ENCODE assay signal across 11 cellular contexts in the genomic region with DNA sequence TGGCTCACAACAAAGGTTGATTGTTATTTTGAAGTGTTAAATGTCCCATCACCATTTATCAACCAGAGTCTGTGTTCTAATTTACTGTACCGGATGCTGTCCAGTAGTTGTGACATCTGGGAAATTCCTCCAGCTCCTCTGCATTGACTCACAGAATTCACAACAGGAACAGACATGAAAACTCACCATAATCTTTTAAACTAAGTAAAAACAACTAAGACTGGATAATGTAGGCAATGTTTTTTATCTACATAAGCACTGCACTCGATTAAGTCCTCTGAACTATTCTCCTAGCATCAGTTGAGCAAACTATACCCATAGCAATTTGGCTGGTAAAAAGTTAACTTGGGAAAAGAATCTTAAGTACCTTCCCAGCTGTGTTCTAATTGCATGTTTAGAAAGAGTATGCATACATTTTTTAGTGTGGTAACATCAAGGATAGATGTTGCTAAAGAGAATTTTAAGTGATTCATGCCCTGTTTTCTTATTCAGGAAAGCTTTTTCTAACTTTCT. TPM values are rescaled to one million over a fixed set of nuclear protein-coding genes. Genes with fewer than 3 reads are reported as not detected.
DNase-seq lines count a peak whose midpoint lies in the region; ATAC-seq and TF ChIP-seq lines count a peak whose summit lies in the region.
"Had no signal": no experiment of that assay in that cellular context is flagged by ENCODE, and none has a peak within 500 bp of the region (broad histone marks: within the 10 kb centered on the region; RNA-seq: fewer than 3 reads in every experiment).

No MANE protein-coding gene starts in this region.

- no peaks in the 10 kb centered on the region for H3K36me3 Mint-ChIP-seq in stimulated activated naive CD8-positive, alpha-beta T cell treated with anti-CD3 and anti-CD28 coated beads, Interleukin-15, Interleukin-2, amounts not matched to agents 100 ng/mL and 50 ng/mL, for 24 hours (ENCODE audit: low read depth)
- H3K36me3 Mint-ChIP-seq in WTC11: no peaks in the 10 kb centered on the region
- H3K36me3 Mint-ChIP-seq: CD14-positive monocyte had no signal

- H3K9me3 Mint-ChIP-seq in stimulated activated naive CD8-positive, alpha-beta T cell treated with anti-CD3 and anti-CD28 coated beads, Interleukin-15, Interleukin-2, amounts not matched to agents 100 ng/mL and 50 ng/mL, for 24 hours: peaks cover 4% of the 10 kb centered on the region
- H3K9me3 Mint-ChIP-seq in WTC11: peaks cover 6% of the 10 kb centered on the region

- no peaks in the 10 kb centered on the region for H3K27me3 Mint-ChIP-seq in stimulated activated naive CD8-positive, alpha-beta T cell treated with anti-CD3 and anti-CD28 coated beads, Interleukin-15, Interleukin-2, amounts not matched to agents 100 ng/mL and 50 ng/mL, for 24 hours
- H3K27me3 Mint-ChIP-seq in WTC11 (ENCODE audit: low read depth): no peaks in the 10 kb centered on the region

- ATAC-seq in stimulated activated naive CD8-positive, alpha-beta T cell treated with anti-CD3 and anti-CD28 coated beads, Interleukin-15, Interleukin-2, amounts not matched to agents 100 U/mL and 50 U/mL, for 24 hours: no peak
- ATAC-seq in WTC11 (no peak), GM18498 (IDR thresholded peaks at IDR 0.05; ENCODE audit: unreplicated experiment) (no peak)
- ATAC-seq: K562 had no signal

- DNase-seq in stimulated activated naive CD8-positive, alpha-beta T cell treated with anti-CD3 and anti-CD28 coated beads, Interleukin-15, Interleukin-2, amounts not matched to agents 100 U/mL and 50 U/mL, for 24 hours: no peak
- peak; percentile 65 for DNase-seq in astrocyte of the spinal cord (ENCODE audit: low read depth, low spot score)
- DNase-seq in kidney tubule cell (ENCODE audit: low spot score): peak; percentile 75
- no peak for DNase-seq in NOMO-1 treated with DMSO at 0.1 percent for 48 hours (lab: John Stamatoyannopoulos, UW; ENCODE audit: unreplicated experiment)
- no peak for DNase-seq in WTC11 (ENCODE audit: low spot score)
- DNase-seq in stimulated activated CD8-positive, alpha-beta memory T cell treated with anti-CD3 and anti-CD28 coated beads, Interleukin-4, amount 100 ng/mL, for 48 hours: no peak
- DNase-seq: PC-9 had no signal

- in situ Hi-C loops in astrocyte of the spinal cord (cut with HindIII; ENCODE audit: low sequenced_read_pairs): no loop called here

- H3K4me3 Mint-ChIP-seq in stimulated activated naive CD8-positive, alpha-beta T cell treated with anti-CD3 and anti-CD28 coated beads, Interleukin-15, Interleukin-2, amounts not matched to agents 100 ng/mL and 50 ng/mL, for 24 hours: no peak overlapping the region
- H3K4me3 Mint-ChIP-seq in WTC11: no peak overlapping the region
- H3K4me3 Mint-ChIP-seq: CD14-positive monocyte had no signal

- POLR2A ChIA-PET in WTC11 (lab: Charles Lee): no interaction called here

- TF ChIP-seq CTCF in astrocyte of the spinal cord (IDR thresholded peaks at IDR 0.05; ENCODE audit: low read depth, low read length) (no peak), WTC11 (IDR thresholded peaks at IDR 0.05) (no peak)

- peak overlapping the region; percentile 90 for H3K27ac Mint-ChIP-seq in stimulated activated naive CD8-positive, alpha-beta T cell treated with anti-CD3 and anti-CD28 coated beads, Interleukin-15, Interleukin-2, amounts not matched to agents 100 ng/mL and 50 ng/mL, for 24 hours
- H3K27ac Mint-ChIP-seq in WTC11: no peak overlapping the region
- H3K27ac Mint-ChIP-seq: CD14-positive monocyte had no signal

- no peak overlapping the region for H3K4me3 ChIP-seq in astrocyte of the spinal cord (ENCODE audit: low read depth, low read length)
- H3K4me3 ChIP-seq: K562, PC-9 had no signal

- CTCF ChIA-PET in WTC11 (lab: Charles Lee): interaction anchor here (1.1 kb wide), 1 partner anchor 150 kb away, joined by 3 read pairs; no protein-coding TSS in a partner anchor

- H3K4me1 Mint-ChIP-seq in stimulated activated naive CD8-positive, alpha-beta T cell treated with anti-CD3 and anti-CD28 coated beads, Interleukin-15, Interleukin-2, amounts not matched to agents 100 ng/mL and 50 ng/mL, for 24 hours (ENCODE audit: low read depth): peaks cover 62% of the 10 kb centered on the region
- H3K4me1 Mint-ChIP-seq in WTC11: peaks cover 9% of the 10 kb centered on the region

TF ChIP-seq in WTC11, 78 proteins besides CTCF, POLR2A, EP300 and RAD21 (continues in another document):
- no peak for TF ChIP-seq ATF2 (CRISPR knock-in tag; IDR thresholded peaks at IDR 0.05; ENCODE audit: borderline replicate concordance, low read depth)
- TF ChIP-seq KAT7 (CRISPR knock-in tag; IDR thresholded peaks at IDR 0.05; ENCODE audit: borderline replicate concordance): no peak
- TF ChIP-seq ESRRA (CRISPR knock-in tag; IDR thresholded peaks at IDR 0.05; ENCODE audit: borderline replicate concordance): no peak
- no peak for TF ChIP-seq NR3C1 (CRISPR knock-in tag; conservative IDR thresholded peaks at IDR 0.05; ENCODE audit: low read depth)
- no peak for TF ChIP-seq JUN (CRISPR knock-in tag; IDR thresholded peaks at IDR 0.05)
- TF ChIP-seq ATF1 (CRISPR knock-in tag; IDR thresholded peaks at IDR 0.05): no peak
- no peak for TF ChIP-seq RELA (CRISPR knock-in tag; IDR thresholded peaks at IDR 0.05; ENCODE audit: borderline replicate concordance)
- TF ChIP-seq MXD4 (CRISPR knock-in tag; IDR thresholded peaks at IDR 0.05; ENCODE audit: borderline replicate concordance): no peak
- no peak for TF ChIP-seq ATF3 (CRISPR knock-in tag; conservative IDR thresholded peaks at IDR 0.05)
- TF ChIP-seq ATF6 (CRISPR knock-in tag; IDR thresholded peaks at IDR 0.05): no peak
- TF ChIP-seq EMX1 (CRISPR knock-in tag; IDR thresholded peaks at IDR 0.05): no peak
- no peak for TF ChIP-seq ZBTB21 (CRISPR knock-in tag; IDR thresholded peaks at IDR 0.05; ENCODE audit: borderline replicate concordance)
- TF ChIP-seq ZNF281 (CRISPR knock-in tag; IDR thresholded peaks at IDR 0.05): no peak
- TF ChIP-seq FOXK1 (CRISPR knock-in tag; IDR thresholded peaks at IDR 0.05): no peak
- no peak for TF ChIP-seq PRRX2 (CRISPR knock-in tag; IDR thresholded peaks at IDR 0.05)

RNA-seq across cellular contexts. Expression of gene MYO1B, which starts 42.9 kb away (rescaled TPM):
- 39.0 to 43.6 TPM (median 43.5 TPM) in 3 replicates for total RNA-seq in WTC11 (2021)

RNA-seq across cellular contexts. Expression of gene STAT4, which starts 51.5 kb away (rescaled TPM):
- 0.44 to 0.76 TPM (median 0.44 TPM) in 3 replicates for total RNA-seq in WTC11 (2021)
- total RNA-seq: K562 had no signal

Comparison
In these comparisons a context has a peak if more than half of its experiments do, and no peak if none do; other contexts are left out.
1. DNase-seq: peak in astrocyte of the spinal cord (single experiment) and kidney tubule cell (single experiment); none in stimulated activated naive CD8-positive, alpha-beta T cell treated with anti-CD3 and anti-CD28 coated beads, Interleukin-15, Interleukin-2, amounts not matched to agents 100 U/mL and 50 U/mL, for 24 hours (single experiment), NOMO-1 treated with DMSO at 0.1 percent for 48 hours (single experiment), WTC11 (single experiment) and stimulated activated CD8-positive, alpha-beta memory T cell treated with anti-CD3 and anti-CD28 coated beads, Interleukin-4, amount 100 ng/mL, for 48 hours (single experiment).